Comparison of ENCODE assay signal across 1 cellular context in genomic region chr7:158704524-158705233, GRCh38.
A peak's percentile ranks its signal among the peaks of the same experiment; 100 is the strongest.
TF ChIP-seq lines count a peak whose summit lies in the region.

A gene with protein sequence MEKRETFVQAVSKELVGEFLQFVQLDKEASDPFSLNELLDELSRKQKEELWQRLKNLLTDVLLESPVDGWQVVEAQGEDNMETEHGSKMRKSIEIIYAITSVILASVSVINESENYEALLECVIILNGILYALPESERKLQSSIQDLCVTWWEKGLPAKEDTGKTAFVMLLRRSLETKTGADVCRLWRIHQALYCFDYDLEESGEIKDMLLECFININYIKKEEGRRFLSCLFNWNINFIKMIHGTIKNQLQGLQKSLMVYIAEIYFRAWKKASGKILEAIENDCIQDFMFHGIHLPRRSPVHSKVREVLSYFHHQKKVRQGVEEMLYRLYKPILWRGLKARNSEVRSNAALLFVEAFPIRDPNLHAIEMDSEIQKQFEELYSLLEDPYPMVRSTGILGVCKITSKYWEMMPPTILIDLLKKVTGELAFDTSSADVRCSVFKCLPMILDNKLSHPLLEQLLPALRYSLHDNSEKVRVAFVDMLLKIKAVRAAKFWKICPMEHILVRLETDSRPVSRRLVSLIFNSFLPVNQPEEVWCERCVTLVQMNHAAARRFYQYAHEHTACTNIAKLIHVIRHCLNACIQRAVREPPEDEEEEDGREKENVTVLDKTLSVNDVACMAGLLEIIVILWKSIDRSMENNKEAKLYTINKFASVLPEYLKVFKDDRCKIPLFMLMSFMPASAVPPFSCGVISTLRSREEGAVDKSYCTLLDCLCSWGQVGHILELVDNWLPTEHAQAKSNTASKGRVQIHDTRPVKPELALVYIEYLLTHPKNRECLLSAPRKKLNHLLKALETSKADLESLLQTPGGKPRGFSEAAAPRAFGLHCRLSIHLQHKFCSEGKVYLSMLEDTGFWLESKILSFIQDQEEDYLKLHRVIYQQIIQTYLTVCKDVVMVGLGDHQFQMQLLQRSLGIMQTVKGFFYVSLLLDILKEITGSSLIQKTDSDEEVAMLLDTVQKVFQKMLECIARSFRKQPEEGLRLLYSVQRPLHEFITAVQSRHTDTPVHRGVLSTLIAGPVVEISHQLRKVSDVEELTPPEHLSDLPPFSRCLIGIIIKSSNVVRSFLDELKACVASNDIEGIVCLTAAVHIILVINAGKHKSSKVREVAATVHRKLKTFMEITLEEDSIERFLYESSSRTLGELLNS (minus strand): TSS chr7:158704804. CDS start chr7:158701899, 2,905 bp downstream.

TF ChIP-seq in HepG2, 621 proteins besides CTCF, POLR2A, EP300 and RAD21 (continued from another document and continues in another):
- TF ChIP-seq, protein P1, sequence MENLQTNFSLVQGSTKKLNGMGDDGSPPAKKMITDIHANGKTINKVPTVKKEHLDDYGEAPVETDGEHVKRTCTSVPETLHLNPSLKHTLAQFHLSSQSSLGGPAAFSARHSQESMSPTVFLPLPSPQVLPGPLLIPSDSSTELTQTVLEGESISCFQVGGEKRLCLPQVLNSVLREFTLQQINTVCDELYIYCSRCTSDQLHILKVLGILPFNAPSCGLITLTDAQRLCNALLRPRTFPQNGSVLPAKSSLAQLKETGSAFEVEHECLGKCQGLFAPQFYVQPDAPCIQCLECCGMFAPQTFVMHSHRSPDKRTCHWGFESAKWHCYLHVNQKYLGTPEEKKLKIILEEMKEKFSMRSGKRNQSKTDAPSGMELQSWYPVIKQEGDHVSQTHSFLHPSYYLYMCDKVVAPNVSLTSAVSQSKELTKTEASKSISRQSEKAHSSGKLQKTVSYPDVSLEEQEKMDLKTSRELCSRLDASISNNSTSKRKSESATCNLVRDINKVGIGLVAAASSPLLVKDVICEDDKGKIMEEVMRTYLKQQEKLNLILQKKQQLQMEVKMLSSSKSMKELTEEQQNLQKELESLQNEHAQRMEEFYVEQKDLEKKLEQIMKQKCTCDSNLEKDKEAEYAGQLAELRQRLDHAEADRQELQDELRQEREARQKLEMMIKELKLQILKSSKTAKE (CRISPR knock-in tag; IDR thresholded peaks at IDR 0.05; ENCODE audit: borderline replicate concordance), result peak; percentile 60; the same call in 1 of the 2 replicates
- TF ChIP-seq ZNF546 (CRISPR knock-in tag; conservative IDR thresholded peaks at IDR 0.05), result no peak; the same call in 1 of the 2 replicates
- TF ChIP-seq NR0B2 (CRISPR knock-in tag; IDR thresholded peaks at IDR 0.05), result peak; percentile 74; the same call in 1 of the 2 replicates
- TF ChIP-seq ZFP36 (IDR thresholded peaks at IDR 0.05; ENCODE audit: borderline replicate concordance, low read depth, low read length, partially characterized antibody), result no peak
- TF ChIP-seq PATZ1 (CRISPR knock-in tag; IDR thresholded peaks at IDR 0.05), result peak; percentile 60; the same call in 1 of the 2 replicates
- TF ChIP-seq ZFP36L1 (CRISPR knock-in tag; IDR thresholded peaks at IDR 0.05), result peak; percentile 74; the same call in 1 of the 2 replicates
- TF ChIP-seq EHMT2 (IDR thresholded peaks at IDR 0.05; ENCODE audit: borderline replicate concordance, low read depth, low read length), result no peak
- TF ChIP-seq MIER2 (CRISPR knock-in tag; IDR thresholded peaks at IDR 0.05), result peak; percentile 29; the same call in 1 of the 2 replicates
- peak; percentile 70 for TF ChIP-seq MED1 (CRISPR knock-in tag; IDR thresholded peaks at IDR 0.05)
- TF ChIP-seq, protein P2, sequence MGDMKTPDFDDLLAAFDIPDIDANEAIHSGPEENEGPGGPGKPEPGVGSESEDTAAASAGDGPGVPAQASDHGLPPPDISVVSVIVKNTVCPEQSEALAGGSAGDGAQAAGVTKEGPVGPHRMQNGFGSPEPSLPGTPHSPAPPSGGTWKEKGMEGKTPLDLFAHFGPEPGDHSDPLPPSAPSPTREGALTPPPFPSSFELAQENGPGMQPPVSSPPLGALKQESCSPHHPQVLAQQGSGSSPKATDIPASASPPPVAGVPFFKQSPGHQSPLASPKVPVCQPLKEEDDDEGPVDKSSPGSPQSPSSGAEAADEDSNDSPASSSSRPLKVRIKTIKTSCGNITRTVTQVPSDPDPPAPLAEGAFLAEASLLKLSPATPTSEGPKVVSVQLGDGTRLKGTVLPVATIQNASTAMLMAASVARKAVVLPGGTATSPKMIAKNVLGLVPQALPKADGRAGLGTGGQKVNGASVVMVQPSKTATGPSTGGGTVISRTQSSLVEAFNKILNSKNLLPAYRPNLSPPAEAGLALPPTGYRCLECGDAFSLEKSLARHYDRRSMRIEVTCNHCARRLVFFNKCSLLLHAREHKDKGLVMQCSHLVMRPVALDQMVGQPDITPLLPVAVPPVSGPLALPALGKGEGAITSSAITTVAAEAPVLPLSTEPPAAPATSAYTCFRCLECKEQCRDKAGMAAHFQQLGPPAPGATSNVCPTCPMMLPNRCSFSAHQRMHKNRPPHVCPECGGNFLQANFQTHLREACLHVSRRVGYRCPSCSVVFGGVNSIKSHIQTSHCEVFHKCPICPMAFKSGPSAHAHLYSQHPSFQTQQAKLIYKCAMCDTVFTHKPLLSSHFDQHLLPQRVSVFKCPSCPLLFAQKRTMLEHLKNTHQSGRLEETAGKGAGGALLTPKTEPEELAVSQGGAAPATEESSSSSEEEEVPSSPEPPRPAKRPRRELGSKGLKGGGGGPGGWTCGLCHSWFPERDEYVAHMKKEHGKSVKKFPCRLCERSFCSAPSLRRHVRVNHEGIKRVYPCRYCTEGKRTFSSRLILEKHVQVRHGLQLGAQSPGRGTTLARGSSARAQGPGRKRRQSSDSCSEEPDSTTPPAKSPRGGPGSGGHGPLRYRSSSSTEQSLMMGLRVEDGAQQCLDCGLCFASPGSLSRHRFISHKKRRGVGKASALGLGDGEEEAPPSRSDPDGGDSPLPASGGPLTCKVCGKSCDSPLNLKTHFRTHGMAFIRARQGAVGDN (CRISPR knock-in tag; IDR thresholded peaks at IDR 0.05), result peak; percentile 93
- no peak for TF ChIP-seq TRIM24 (CRISPR knock-in tag; IDR thresholded peaks at IDR 0.05)
- no peak for TF ChIP-seq SOX6 (IDR thresholded peaks at IDR 0.05)
- TF ChIP-seq SOX6 (CRISPR knock-in tag; IDR thresholded peaks at IDR 0.05), result peak; percentile 58; the same call in 1 of the 2 replicates
- TF ChIP-seq DNMT1 (CRISPR knock-in tag; IDR thresholded peaks at IDR 0.05), result peak; percentile 76; the same call in 1 of the 2 replicates
- TF ChIP-seq, protein P3, sequence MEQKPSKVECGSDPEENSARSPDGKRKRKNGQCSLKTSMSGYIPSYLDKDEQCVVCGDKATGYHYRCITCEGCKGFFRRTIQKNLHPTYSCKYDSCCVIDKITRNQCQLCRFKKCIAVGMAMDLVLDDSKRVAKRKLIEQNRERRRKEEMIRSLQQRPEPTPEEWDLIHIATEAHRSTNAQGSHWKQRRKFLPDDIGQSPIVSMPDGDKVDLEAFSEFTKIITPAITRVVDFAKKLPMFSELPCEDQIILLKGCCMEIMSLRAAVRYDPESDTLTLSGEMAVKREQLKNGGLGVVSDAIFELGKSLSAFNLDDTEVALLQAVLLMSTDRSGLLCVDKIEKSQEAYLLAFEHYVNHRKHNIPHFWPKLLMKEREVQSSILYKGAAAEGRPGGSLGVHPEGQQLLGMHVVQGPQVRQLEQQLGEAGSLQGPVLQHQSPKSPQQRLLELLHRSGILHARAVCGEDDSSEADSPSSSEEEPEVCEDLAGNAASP (CRISPR knock-in tag; IDR thresholded peaks at IDR 0.05; ENCODE audit: borderline replicate concordance), result 0 out of 2 replicates have a peak, but pooled peaks have one; percentile 23
- peak; percentile 93 for TF ChIP-seq ZNF800 (CRISPR knock-in tag; IDR thresholded peaks at IDR 0.05)
- TF ChIP-seq, protein P4, sequence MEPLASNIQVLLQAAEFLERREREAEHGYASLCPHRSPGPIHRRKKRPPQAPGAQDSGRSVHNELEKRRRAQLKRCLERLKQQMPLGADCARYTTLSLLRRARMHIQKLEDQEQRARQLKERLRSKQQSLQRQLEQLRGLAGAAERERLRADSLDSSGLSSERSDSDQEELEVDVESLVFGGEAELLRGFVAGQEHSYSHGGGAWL (CRISPR knock-in tag; IDR thresholded peaks at IDR 0.05), result no peak; the same call in 1 of the 2 replicates
- no peak for TF ChIP-seq TCF7L2 (IDR thresholded peaks at IDR 0.05; ENCODE audit: low read depth, low read length)
- peak; percentile 87 for TF ChIP-seq ZMYM4 (CRISPR knock-in tag; IDR thresholded peaks at IDR 0.05)
- peak; percentile 35 for TF ChIP-seq ZNF160 (CRISPR knock-in tag; IDR thresholded peaks at IDR 0.05)
- no peak for TF ChIP-seq GTF3A (CRISPR knock-in tag; conservative IDR thresholded peaks at IDR 0.05)
- peak; percentile 42 for TF ChIP-seq RBM39 (IDR thresholded peaks at IDR 0.05; ENCODE audit: low read depth, low read length, poor library complexity, severe bottlenecking)
- no peak for TF ChIP-seq MYNN (CRISPR knock-in tag; IDR thresholded peaks at IDR 0.05; ENCODE audit: low read depth)
- TF ChIP-seq ZNF333 (CRISPR knock-in tag; IDR thresholded peaks at IDR 0.05; ENCODE audit: borderline replicate concordance), result peak; percentile 72; the same call in 1 of the 2 replicates
- TF ChIP-seq, protein P5, sequence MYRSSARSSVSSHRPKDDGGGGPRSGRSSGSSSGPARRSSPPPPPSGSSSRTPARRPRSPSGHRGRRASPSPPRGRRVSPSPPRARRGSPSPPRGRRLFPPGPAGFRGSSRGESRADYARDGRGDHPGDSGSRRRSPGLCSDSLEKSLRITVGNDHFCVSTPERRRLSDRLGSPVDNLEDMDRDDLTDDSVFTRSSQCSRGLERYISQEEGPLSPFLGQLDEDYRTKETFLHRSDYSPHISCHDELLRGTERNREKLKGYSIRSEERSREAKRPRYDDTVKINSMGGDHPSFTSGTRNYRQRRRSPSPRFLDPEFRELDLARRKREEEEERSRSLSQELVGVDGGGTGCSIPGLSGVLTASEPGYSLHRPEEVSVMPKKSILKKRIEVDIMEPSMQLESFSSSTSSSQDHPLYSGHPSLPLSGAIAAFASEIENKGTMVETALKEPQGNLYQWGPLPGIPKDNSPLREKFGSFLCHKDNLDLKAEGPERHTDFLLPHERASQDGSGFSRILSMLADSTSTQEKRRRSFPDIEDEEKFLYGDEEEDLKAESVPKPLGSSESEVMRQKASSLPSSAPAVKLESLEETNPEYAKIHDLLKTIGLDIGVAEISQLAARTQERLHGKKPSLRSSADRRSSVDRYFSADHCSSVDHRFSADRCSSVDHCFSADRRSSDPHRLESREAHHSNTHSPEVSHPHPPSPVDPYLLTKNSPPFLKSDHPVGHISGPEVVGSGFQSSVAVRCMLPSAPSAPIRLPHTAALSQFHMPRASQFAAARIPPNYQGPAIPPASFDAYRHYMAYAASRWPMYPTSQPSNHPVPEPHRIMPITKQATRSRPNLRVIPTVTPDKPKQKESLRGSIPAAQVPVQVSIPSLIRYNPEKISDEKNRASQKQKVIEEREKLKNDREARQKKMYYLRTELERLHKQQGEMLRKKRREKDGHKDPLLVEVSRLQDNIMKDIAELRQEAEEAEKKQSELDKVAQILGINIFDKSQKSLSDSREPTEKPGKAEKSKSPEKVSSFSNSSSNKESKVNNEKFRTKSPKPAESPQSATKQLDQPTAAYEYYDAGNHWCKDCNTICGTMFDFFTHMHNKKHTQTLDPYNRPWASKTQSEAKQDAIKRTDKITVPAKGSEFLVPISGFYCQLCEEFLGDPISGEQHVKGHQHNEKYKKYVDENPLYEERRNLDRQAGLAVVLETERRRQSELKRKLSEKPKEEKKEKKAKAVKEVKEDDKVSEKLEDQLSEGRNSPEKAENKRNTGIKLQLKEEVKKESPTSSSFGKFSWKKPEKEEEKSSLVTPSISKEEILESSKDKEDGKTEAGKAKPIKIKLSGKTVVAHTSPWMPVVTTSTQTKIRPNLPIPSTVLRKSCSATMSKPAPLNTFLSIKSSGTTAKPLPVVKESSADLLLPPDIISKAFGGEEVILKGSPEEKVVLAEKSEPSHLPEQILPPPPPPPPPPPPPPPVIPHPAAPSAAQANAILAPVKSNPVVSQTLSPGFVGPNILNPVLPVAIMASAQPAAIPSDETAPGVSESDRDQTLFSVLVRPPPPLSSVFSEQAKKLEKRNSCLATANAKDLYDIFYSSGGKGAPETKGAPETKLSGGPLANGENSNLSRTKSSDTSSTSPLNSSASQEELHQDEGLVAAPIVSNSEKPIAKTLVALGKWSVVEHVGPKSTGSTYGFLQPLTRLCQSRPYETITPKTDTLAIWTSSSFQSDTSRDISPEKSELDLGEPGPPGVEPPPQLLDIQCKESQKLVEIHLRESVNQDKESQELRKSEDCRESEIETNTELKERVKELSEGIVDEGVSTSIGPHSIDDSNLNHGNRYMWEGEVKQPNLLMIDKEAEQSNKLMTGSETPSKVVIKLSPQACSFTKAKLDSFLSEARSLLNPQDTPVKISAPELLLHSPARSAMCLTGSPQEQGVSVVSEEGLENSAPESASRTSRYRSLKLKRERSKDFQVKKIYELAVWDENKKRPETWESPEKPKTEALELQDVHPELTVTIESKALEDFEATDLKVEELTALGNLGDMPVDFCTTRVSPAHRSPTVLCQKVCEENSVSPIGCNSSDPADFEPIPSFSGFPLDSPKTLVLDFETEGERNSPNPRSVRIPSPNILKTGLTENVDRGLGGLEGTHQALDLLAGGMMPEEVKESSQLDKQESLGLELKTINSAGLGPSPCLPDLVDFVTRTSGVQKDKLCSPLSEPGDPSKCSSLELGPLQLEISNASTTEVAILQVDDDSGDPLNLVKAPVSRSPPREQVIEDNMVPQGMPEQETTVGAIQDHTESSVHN (CRISPR knock-in tag; IDR thresholded peaks at IDR 0.05), result 0 out of 2 replicates have a peak, but pooled peaks have one; percentile 41
- TF ChIP-seq ZBTB7A (CRISPR knock-in tag; IDR thresholded peaks at IDR 0.05), result peak; percentile 51; the same call in 1 of the 2 replicates
